In genomic region chr3:14137004-14137403, GRCh38 we compare ENCODE assay signal across 1 cellular context.
TF ChIP-seq lines count a peak whose summit lies in the region.

No MANE protein-coding gene starts in this region.

TF ChIP-seq in HepG2, 621 proteins besides CTCF, POLR2A, EP300 and RAD21:
- TF ChIP-seq ATAD3A (CRISPR knock-in tag; IDR thresholded peaks at IDR 0.05): no peak
- TF ChIP-seq UBTF (CRISPR knock-in tag; IDR thresholded peaks at IDR 0.05): no peak
- no peak for TF ChIP-seq ZFP41 (CRISPR knock-in tag; IDR thresholded peaks at IDR 0.05; ENCODE audit: borderline replicate concordance)
- no peak for TF ChIP-seq POLR2AphosphoS5 (IDR thresholded peaks at IDR 0.05; ENCODE audit: low read depth, low read length)
- no peak for TF ChIP-seq ZNF12 (CRISPR knock-in tag; IDR thresholded peaks at IDR 0.05)
- no peak for TF ChIP-seq MED8 (CRISPR knock-in tag; IDR thresholded peaks at IDR 0.05; ENCODE audit: insufficient replicate concordance)
- TF ChIP-seq NR2F1 (CRISPR knock-in tag; IDR thresholded peaks at IDR 0.05): no peak
